In the genomic region with DNA sequence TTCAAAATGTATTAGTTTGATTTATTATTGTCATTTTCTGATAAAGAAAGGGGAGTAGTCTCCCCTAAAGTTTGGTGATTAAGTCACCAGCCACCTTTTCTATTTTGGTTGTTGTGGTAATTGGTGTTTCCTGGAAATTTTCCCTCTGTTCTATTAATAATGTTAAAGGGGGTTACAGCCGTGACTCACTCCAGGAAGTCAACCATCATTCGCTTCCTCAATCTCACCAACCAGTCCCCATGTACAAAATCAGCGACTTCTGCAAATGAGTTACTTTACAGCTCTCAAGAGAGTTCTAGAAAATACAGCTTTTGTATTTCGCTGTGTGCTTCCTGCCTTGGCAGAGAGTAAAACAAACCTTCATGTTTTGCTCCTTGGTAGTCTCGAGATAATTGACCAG, we compare ENCODE assay signal across 8 cellular contexts.
DNase-seq lines count a peak whose midpoint lies in the region; ATAC-seq and TF ChIP-seq lines count a peak whose summit lies in the region.

No MANE protein-coding gene starts in this region.

- H2AFZ ChIP-seq in OCI-LY1 (ENCODE audit: low read length) = no peak overlapping the region

- no peaks in the 10 kb centered on the region for H3K36me3 ChIP-seq in OCI-LY1 (ENCODE audit: insufficient read depth, low read length)

- no peaks in the 10 kb centered on the region for H3K27me3 ChIP-seq in OCI-LY1 (ENCODE audit: insufficient read depth, low read length)

- TF ChIP-seq CTCF in OCI-LY1 (IDR thresholded peaks at IDR 0.05; ENCODE audit: low read length) = no peak

- H3K9ac ChIP-seq in OCI-LY1 (ENCODE audit: low read length) = no peak overlapping the region

- H3K4me1 ChIP-seq in OCI-LY1 (ENCODE audit: insufficient read depth, low read length, severe bottlenecking) = peaks cover 26% of the 10 kb centered on the region

- H3K9me3 ChIP-seq in OCI-LY1 (ENCODE audit: low read length) = no peaks in the 10 kb centered on the region

- peak overlapping the region; percentile 13 for H3K27ac ChIP-seq in OCI-LY1 (ENCODE audit: low read depth, low read length, poor library complexity, severe bottlenecking)
- no peak overlapping the region for H3K27ac ChIP-seq in caudate nucleus (ENCODE audit: low read depth, low read length)

- no peaks in the 10 kb centered on the region for H3K79me2 ChIP-seq in OCI-LY1 (ENCODE audit: insufficient read depth, low read length)

- ATAC-seq in GM18868 (IDR thresholded peaks at IDR 0.05; ENCODE audit: unreplicated experiment) (peak; percentile 91), HG02840 (IDR thresholded peaks at IDR 0.05; ENCODE audit: low FRiP score, unreplicated experiment) (peak; percentile 91)

- H3K4me2 ChIP-seq in OCI-LY1 (ENCODE audit: low read length) = peak overlapping the region; percentile 11; the same call in 1 of the 2 replicates

- DNase-seq in dermis microvascular lymphatic vessel endothelial cell (ENCODE audit: low read depth in 2 of 2) = peak; percentile 77 to 89
- peak; percentile 7 for DNase-seq in stimulated activated CD8-positive, alpha-beta memory T cell treated with anti-CD3 and anti-CD28 coated beads, Interleukin-4, amount 100 ng/mL, for 24 hours (ENCODE audit: low read depth)
- DNase-seq in caudate nucleus (lab: John Stamatoyannopoulos, UW) = no peak
- DNase-seq in HK-2 (ENCODE audit: unreplicated experiment) = no peak
- no peak for DNase-seq in epidermal melanocyte (ENCODE audit: insufficient read length, low spot score)

- H4K20me1 ChIP-seq in OCI-LY1 (ENCODE audit: insufficient read depth, low read length) = no peaks in the 10 kb centered on the region

- no peak overlapping the region for H3K4me3 ChIP-seq in OCI-LY1 (ENCODE audit: low read depth, low read length, poor library complexity, severe bottlenecking)

- no peaks in the 10 kb centered on the region for H3F3A ChIP-seq in OCI-LY1 (ENCODE audit: insufficient read depth, low read length)

- H3K9me2 ChIP-seq in OCI-LY1 (ENCODE audit: low read depth, low read length) = no peaks in the 10 kb centered on the region

Comparison
In these comparisons a context has a peak if more than half of its experiments do, and no peak if none do; other contexts are left out.
1. DNase-seq: peak in dermis microvascular lymphatic vessel endothelial cell (2 of 2) and stimulated activated CD8-positive, alpha-beta memory T cell treated with anti-CD3 and anti-CD28 coated beads, Interleukin-4, amount 100 ng/mL, for 24 hours (single experiment); none in caudate nucleus (0 of 61), HK-2 (single experiment) and epidermal melanocyte (single experiment).